In genomic region chr12:126355346-126355745, GRCh38 we compare ENCODE assay signal across 24 cellular contexts.
DNase-seq lines count a peak whose midpoint lies in the region; ATAC-seq and TF ChIP-seq lines count a peak whose summit lies in the region.
"Had no signal": no experiment of that assay in that cellular context is flagged by ENCODE, and none has a peak within 500 bp of the region (broad histone marks: within the 10 kb centered on the region; RNA-seq: fewer than 3 reads in every experiment).

No MANE protein-coding gene starts in this region.

- TF ChIP-seq CTCF in GM12865 (IDR thresholded peaks at IDR 0.05; ENCODE audit: insufficient read depth, low read depth, low read length, missing control alignments): no peak

- ATAC-seq in HG02763 (IDR thresholded peaks at IDR 0.05; ENCODE audit: unreplicated experiment): no peak
- ATAC-seq: GM12878, PC-3, T-helper 17 cell had no signal

- peak; percentile 17 for DNase-seq in NCI-H1694 treated with DMSO at 0.1 percent for 48 hours (lab: John Stamatoyannopoulos, UW)
- DNase-seq in NCI-H1694 (lab: John Stamatoyannopoulos, UW): no peak
- peak; percentile 8 for DNase-seq in GM12865 (ENCODE audit: low read depth)
- DNase-seq in NCI-H524 (lab: John Stamatoyannopoulos, UW): peak; percentile 62 to 81
- DNase-seq in fibroblast of gingiva (ENCODE audit: low read depth): peak; percentile 21
- DNase-seq in NCI-H2196 treated with DMSO at 0.1 percent for 48 hours (lab: John Stamatoyannopoulos, UW; ENCODE audit: unreplicated experiment): no peak
- no peak for DNase-seq in T-helper 2 cell
- DNase-seq: 8988T, AML-193, DMS79, H9, MV-4-11, NCI-H1105 treated with DMSO at 0.1 percent for 48 hours, NCI-H2081 treated with DMSO at 0.1 percent for 48 hours, NCI-H345, NCI-H526, PC-3, RPMI8226, SHP77, SW 1271, T-helper 17 cell had no signal

- no peak overlapping the region for H3K4me3 ChIP-seq in GM12865 (ENCODE audit: low read depth, low read length)
- H3K4me3 ChIP-seq: GM12878, SK-N-MC had no signal

Comparison
In these comparisons a context has a peak if more than half of its experiments do, and no peak if none do; other contexts are left out.
1. DNase-seq: peak in NCI-H1694 treated with DMSO at 0.1 percent for 48 hours (single experiment), GM12865 (single experiment), NCI-H524 (2 of 2) and fibroblast of gingiva (single experiment); none in NCI-H1694 (single experiment), NCI-H2196 treated with DMSO at 0.1 percent for 48 hours (single experiment) and T-helper 2 cell (0 of 5).